Comparison of ENCODE assay signal across 8 cellular contexts in genomic region chr12:55724226-55724939, GRCh38. TPM values are rescaled to one million over a fixed set of nuclear protein-coding genes. Genes with fewer than 3 reads are reported as not detected.
DNase-seq lines count a peak whose midpoint lies in the region; ATAC-seq and TF ChIP-seq lines count a peak whose summit lies in the region.

No MANE protein-coding gene starts in this region.

- intact Hi-C loops in colonic mucosa (cut with DNase I) (loop anchor here (5.0 kb wide), 2 partner anchors 42 to 62 kb away; a partner anchor contains a TSS), lower lobe of right lung (cut with DNase I) (no loop called here)

- H3K27ac Mint-ChIP-seq in stimulated activated effector memory CD8-positive, alpha-beta T cell treated with anti-CD3 and anti-CD28 coated beads, Interleukin-12 subunit alpha, Interleukin-12 subunit beta, amount 100 ng/mL, for 72 hours = peak overlapping the region; percentile 64

- peaks cover 53% of the 10 kb centered on the region for H3K36me3 Mint-ChIP-seq in stimulated activated effector memory CD8-positive, alpha-beta T cell treated with anti-CD3 and anti-CD28 coated beads, Interleukin-12 subunit alpha, Interleukin-12 subunit beta, amount 100 ng/mL, for 72 hours

- no peak overlapping the region for H3K4me3 Mint-ChIP-seq in stimulated activated effector memory CD8-positive, alpha-beta T cell treated with anti-CD3 and anti-CD28 coated beads, Interleukin-12 subunit alpha, Interleukin-12 subunit beta, amount 100 ng/mL, for 72 hours

- DNase-seq in NCI-H1436 (lab: John Stamatoyannopoulos, UW) (peak; percentile 41), NCI-H1436 treated with DMSO at 0.1 percent for 48 hours (lab: John Stamatoyannopoulos, UW) (no peak), NCI-H1694 treated with DMSO at 0.1 percent for 48 hours (lab: John Stamatoyannopoulos, UW) (peak; percentile 59), WERI-Rb-1 (peak; percentile 82), colonic mucosa (peak; percentile 79), lower lobe of right lung (peak; percentile 77)
- DNase-seq in stimulated activated effector memory CD8-positive, alpha-beta T cell treated with anti-CD3 and anti-CD28 coated beads, Interleukin-12 subunit alpha, Interleukin-12 subunit beta, amount 100 ng/mL, for 72 hours (ENCODE audit: low spot score in 2 of 2) = peak; percentile 38 to 82

- peak; percentile 86 for TF ChIP-seq CTCF in WERI-Rb-1 (IDR thresholded peaks at IDR 0.05; ENCODE audit: low read depth, low read length)
- peak; percentile 54 for TF ChIP-seq CTCF in colonic mucosa (IDR thresholded peaks at IDR 0.05)
- TF ChIP-seq CTCF in lower lobe of right lung (IDR thresholded peaks at IDR 0.05) = peak; percentile 54

- H3K9me3 ChIP-seq in WERI-Rb-1 (ENCODE audit: severe bottlenecking) (no peaks in the 10 kb centered on the region), colonic mucosa (no peaks in the 10 kb centered on the region), lower lobe of right lung (no peaks in the 10 kb centered on the region)

- peaks cover 36% of the 10 kb centered on the region for H3K4me1 Mint-ChIP-seq in stimulated activated effector memory CD8-positive, alpha-beta T cell treated with anti-CD3 and anti-CD28 coated beads, Interleukin-12 subunit alpha, Interleukin-12 subunit beta, amount 100 ng/mL, for 72 hours

- ATAC-seq in lower lobe of right lung (no peak), esophagus mucosa (no peak)
- no peak for ATAC-seq in stimulated activated effector memory CD8-positive, alpha-beta T cell treated with anti-CD3 and anti-CD28 coated beads, Interleukin-12 subunit alpha, Interleukin-12 subunit beta, amount 100 ng/mL, for 72 hours

- no peaks in the 10 kb centered on the region for H3K27me3 ChIP-seq in WERI-Rb-1 (ENCODE audit: insufficient read depth, low read depth, severe bottlenecking)
- no peaks in the 10 kb centered on the region for H3K27me3 ChIP-seq in colonic mucosa
- no peaks in the 10 kb centered on the region for H3K27me3 ChIP-seq in lower lobe of right lung (ENCODE audit: low read depth)

- peaks cover 50% of the 10 kb centered on the region for H3K36me3 ChIP-seq in WERI-Rb-1
- H3K36me3 ChIP-seq in colonic mucosa = no peaks in the 10 kb centered on the region
- peaks cover 57% of the 10 kb centered on the region for H3K36me3 ChIP-seq in lower lobe of right lung

- H3K4me3 ChIP-seq in WERI-Rb-1 (ENCODE audit: low read depth, low read length) (no peak overlapping the region), colonic mucosa (no peak overlapping the region), lower lobe of right lung (no peak overlapping the region)

- peak overlapping the region in 1 of 2 donors; percentile 38 for H3K9ac ChIP-seq in colonic mucosa (ENCODE audit: low read depth in 2 of 2, low read length in 2 of 2)

- H3K4me1 ChIP-seq in colonic mucosa (peaks cover 25% of the 10 kb centered on the region), lower lobe of right lung (peaks cover 50% of the 10 kb centered on the region)

- H3K9me3 Mint-ChIP-seq in stimulated activated effector memory CD8-positive, alpha-beta T cell treated with anti-CD3 and anti-CD28 coated beads, Interleukin-12 subunit alpha, Interleukin-12 subunit beta, amount 100 ng/mL, for 72 hours = no peaks in the 10 kb centered on the region

- peak overlapping the region; percentile 30 for H3K27ac ChIP-seq in WERI-Rb-1
- no peak overlapping the region for H3K27ac ChIP-seq in colonic mucosa
- no peak overlapping the region for H3K27ac ChIP-seq in lower lobe of right lung

RNA-seq across cellular contexts. Expression of gene RDH5, which starts 4.2 kb away (rescaled TPM):
- total RNA-seq in colonic mucosa (10 to 100 TPM; 22.6 to 29.6 TPM), lower lobe of right lung (11.1 TPM), esophagus mucosa (0.92 TPM)

RNA-seq across cellular contexts. Expression of gene CD63, which starts 4.4 kb away (rescaled TPM):
- total RNA-seq in colonic mucosa = 1,000 to 10,000 TPM in 1 of 2 donors, 100 to 1,000 TPM in 1; 707 to 1,094 TPM
- 1,142 TPM for total RNA-seq in lower lobe of right lung
- 253 TPM for total RNA-seq in esophagus mucosa

RNA-seq across cellular contexts. Expression of gene BLOC1S1, which starts 8.5 kb away (rescaled TPM):
- total RNA-seq in colonic mucosa (100 to 1,000 TPM; 214 to 242 TPM), lower lobe of right lung (134 TPM), esophagus mucosa (109 TPM)

RNA-seq across cellular contexts. Expression of gene ITGA7, which starts 16.7 kb away (rescaled TPM):
- total RNA-seq in colonic mucosa (10 to 100 TPM; 10.8 to 64.4 TPM), lower lobe of right lung (17.5 TPM), esophagus mucosa (6.7 TPM)

RNA-seq across cellular contexts. Expression of gene GDF11, which starts 18.5 kb away (rescaled TPM):
- total RNA-seq in colonic mucosa = 1 to 10 TPM; 3.2 to 3.7 TPM
- 3.8 TPM for total RNA-seq in lower lobe of right lung
- total RNA-seq in esophagus mucosa = 1.2 TPM
